9 cellular contexts compared by ENCODE assay signal in genomic region chr6:42784739-42785498, GRCh38. TPM values are rescaled to one million over a fixed set of nuclear protein-coding genes. Genes with fewer than 3 reads are reported as not detected.
DNase-seq lines count a peak whose midpoint lies in the region; ATAC-seq and TF ChIP-seq lines count a peak whose summit lies in the region.
"Had no signal": no experiment of that assay in that cellular context is flagged by ENCODE, and none has a peak within 500 bp of the region (broad histone marks: within the 10 kb centered on the region; RNA-seq: fewer than 3 reads in every experiment).

No MANE protein-coding gene starts in this region.

- peak overlapping the region; percentile 89 for H3K4me3 ChIP-seq in fibroblast of villous mesenchyme (ENCODE audit: low read depth, low read length)
- peak overlapping the region; percentile 87 to 91 (median 91) for H3K4me3 ChIP-seq in skeletal muscle tissue (ENCODE audit: low read length in 3 of 3)

- CTCF ChIA-PET in RWPE1 (lab: Yijun Ruan, JAX) = interaction anchor here (0.5 to 0.7 kb wide), 3 partner anchors 34 to 66 kb away, joined by 3 to 8 read pairs (median 4); no protein-coding TSS in a partner anchor

- in situ Hi-C loops in GM18951 (cut with MboI; ENCODE audit: low sequenced_read_pairs, unreplicated experiment) = no loop called here

- DNase-seq in RWPE1 (ENCODE audit: low spot score) (no peak), fibroblast of villous mesenchyme (ENCODE audit: low read depth) (no peak), GF-D8 (lab: John Stamatoyannopoulos, UW) (no peak)
- DNase-seq: HCEC 1CT had no signal

- H3K9me3 ChIP-seq in skeletal muscle tissue (ENCODE audit: control insufficient read depth in 3 of 3, low read length in 3 of 3) = no peaks in the 10 kb centered on the region

- H3K4me1 ChIP-seq in skeletal muscle tissue (ENCODE audit: control insufficient read depth in 3 of 3, insufficient read depth in 3 of 3, low read length in 3 of 3) = peaks cover 30 to 39% (median 36%) of the 10 kb centered on the region in 3 donors

- TF ChIP-seq CTCF in RWPE1 (conservative IDR thresholded peaks at IDR 0.05; ENCODE audit: low read depth) (no peak), fibroblast of villous mesenchyme (IDR thresholded peaks at IDR 0.05; ENCODE audit: insufficient read depth, low read depth, low read length) (no peak)

- peak overlapping the region; percentile 95 to 100 (median 100) for H3K9ac ChIP-seq in skeletal muscle tissue (ENCODE audit: low read depth in 1 of 3, low read length in 3 of 3)

- H3K27me3 ChIP-seq in skeletal muscle tissue (ENCODE audit: control insufficient read depth in 3 of 3, insufficient read depth in 3 of 3, low read length in 3 of 3) = no peaks in the 10 kb centered on the region

- peaks cover 0 to 2% (median 0%) of the 10 kb centered on the region in 3 donors for H3K36me3 ChIP-seq in skeletal muscle tissue (ENCODE audit: control insufficient read depth in 3 of 3, insufficient read depth in 3 of 3, low read length in 3 of 3)

- H3K27ac ChIP-seq in RWPE1 (peak overlapping the region; percentile 49), skeletal muscle tissue (ENCODE audit: low read depth, low read length) (peak overlapping the region; percentile 100)

- ATAC-seq in GM18505 (IDR thresholded peaks at IDR 0.05; ENCODE audit: unreplicated experiment) = no peak
- ATAC-seq in GM21786 (IDR thresholded peaks at IDR 0.05; ENCODE audit: unreplicated experiment) = no peak
- ATAC-seq in HG02938 (IDR thresholded peaks at IDR 0.05; ENCODE audit: unreplicated experiment) = no peak

- peak; percentile 5 for TF ChIP-seq POLR2A in GM18951 (IDR thresholded peaks at IDR 0.05; ENCODE audit: extremely low read depth, insufficient read depth, insufficient read length)
- TF ChIP-seq POLR2A in GM18505 (IDR thresholded peaks at IDR 0.05; ENCODE audit: borderline replicate concordance, extremely low read depth, insufficient read depth, insufficient read length) = no peak

- POLR2A ChIA-PET in RWPE1 (lab: Yijun Ruan, JAX; ENCODE audit: low non-redundant PET) = no interaction called here

RNA-seq across cellular contexts. Expression of gene BICRAL, which starts 3.1 kb away (rescaled TPM):
- 4.5 and 5.6 TPM in 2 replicates for total RNA-seq in fibroblast of villous mesenchyme
- 10.4 TPM for total RNA-seq in skeletal muscle tissue

RNA-seq across cellular contexts. Expression of gene TBCC, which starts 39.0 kb away (rescaled TPM):
- 38.7 and 42.3 TPM in 2 replicates for total RNA-seq in fibroblast of villous mesenchyme
- total RNA-seq in skeletal muscle tissue = 57.9 TPM
